ENCODE assay signal across 1 cellular context in genomic region chr22:19527861-19528417, GRCh38.
TF ChIP-seq lines count a peak whose summit lies in the region.

No MANE protein-coding gene starts in this region.

TF ChIP-seq in K562, 482 proteins besides CTCF, POLR2A, EP300 and RAD21 (continued from another document and continues in another):
- TF ChIP-seq ZBTB5 (IDR thresholded peaks at IDR 0.05), result no peak
- no peak for TF ChIP-seq PHB (CRISPR knock-in tag; IDR thresholded peaks at IDR 0.05)
- TF ChIP-seq ZNF146 (CRISPR knock-in tag; IDR thresholded peaks at IDR 0.05; ENCODE audit: unreplicated experiment), result no peak
- no peak for TF ChIP-seq ZNF253 (CRISPR knock-in tag; conservative IDR thresholded peaks at IDR 0.05)
- no peak for TF ChIP-seq STAT5A (IDR thresholded peaks at IDR 0.05; ENCODE audit: borderline replicate concordance, low read length)
- TF ChIP-seq ZNF41 (CRISPR knock-in tag; conservative IDR thresholded peaks at IDR 0.05), result no peak
- TF ChIP-seq CREB1 (IDR thresholded peaks at IDR 0.05), result no peak
- 0 out of 2 replicates have a peak, but pooled peaks have one; percentile 37 for TF ChIP-seq CREB1 (CRISPR knock-in tag; IDR thresholded peaks at IDR 0.05)
- 0 out of 2 replicates have a peak, but pooled peaks have one; percentile 14 for TF ChIP-seq ESRRA (IDR thresholded peaks at IDR 0.05; ENCODE audit: borderline replicate concordance, low read depth)
- TF ChIP-seq ATF2 (CRISPR knock-in tag; IDR thresholded peaks at IDR 0.05), result 0 out of 2 replicates have a peak, but pooled peaks have one; percentile 57
- TF ChIP-seq PHF21A (IDR thresholded peaks at IDR 0.05; ENCODE audit: borderline replicate concordance, low read depth), result no peak
- 0 out of 2 replicates have a peak, but pooled peaks have one; percentile 16 for TF ChIP-seq NR2C2 (CRISPR knock-in tag; IDR thresholded peaks at IDR 0.05)
- TF ChIP-seq NR2C2 (tag; IDR thresholded peaks at IDR 0.05), result no peak
- no peak for TF ChIP-seq ZNF512 (tag; IDR thresholded peaks at IDR 0.05)
- no peak for TF ChIP-seq SMARCE1 (IDR thresholded peaks at IDR 0.05)
- no peak for TF ChIP-seq GABPA (tag; conservative IDR thresholded peaks at IDR 0.05; ENCODE audit: low read depth)
- TF ChIP-seq KLF16 (IDR thresholded peaks at IDR 0.05), result no peak
- no peak for TF ChIP-seq VEZF1 (CRISPR knock-in tag; IDR thresholded peaks at IDR 0.05)
- TF ChIP-seq ZBTB1 (CRISPR knock-in tag; IDR thresholded peaks at IDR 0.05; ENCODE audit: borderline replicate concordance, low read depth), result no peak; the same call in 1 of the 2 replicates
- peak; percentile 22; the same call in 1 of the 2 replicates for TF ChIP-seq TFAP4 (CRISPR knock-in tag; IDR thresholded peaks at IDR 0.05; ENCODE audit: borderline replicate concordance)
- TF ChIP-seq TCFL5 (CRISPR knock-in tag; conservative IDR thresholded peaks at IDR 0.05), result no peak
- no peak for TF ChIP-seq CREBBP (IDR thresholded peaks at IDR 0.05; ENCODE audit: low read depth, low read length)
- TF ChIP-seq MGA (IDR thresholded peaks at IDR 0.05), result no peak
- no peak for TF ChIP-seq POLR2AphosphoS2 (IDR thresholded peaks at IDR 0.05; ENCODE audit: low read length)
- TF ChIP-seq BCLAF1 (IDR thresholded peaks at IDR 0.05; ENCODE audit: borderline replicate concordance in 1 of 2, control insufficient read depth in 1 of 2, low read depth in 2 of 2, low read length in 1 of 2), result no peak
- no peak for TF ChIP-seq DDX20 (tag; IDR thresholded peaks at IDR 0.05; ENCODE audit: low read depth)
- TF ChIP-seq TCF7 (IDR thresholded peaks at IDR 0.05; ENCODE audit: borderline replicate concordance), result no peak
- TF ChIP-seq FOXJ3 (CRISPR knock-in tag; IDR thresholded peaks at IDR 0.05), result no peak
- 0 out of 2 replicates have a peak, but pooled peaks have one; percentile 27 for TF ChIP-seq CTBP1 (IDR thresholded peaks at IDR 0.05; ENCODE audit: borderline replicate concordance)
- 0 out of 2 replicates have a peak, but pooled peaks have one; percentile 25 for TF ChIP-seq GTF2E2 (tag; IDR thresholded peaks at IDR 0.05)
- TF ChIP-seq TRIM24 (IDR thresholded peaks at IDR 0.05), result no peak
- TF ChIP-seq ZNF347 (CRISPR knock-in tag; IDR thresholded peaks at IDR 0.05; ENCODE audit: low read depth), result no peak
- TF ChIP-seq NR0B1 (IDR thresholded peaks at IDR 0.05; ENCODE audit: partially characterized antibody), result no peak
- no peak for TF ChIP-seq ZNF174 (CRISPR knock-in tag; IDR thresholded peaks at IDR 0.05)
